13 cellular contexts compared by ENCODE assay signal in genomic region chr16:82695806-82696205, GRCh38.
A peak's percentile ranks its signal among the peaks of the same experiment; 100 is the strongest.
DNase-seq lines count a peak whose midpoint lies in the region; ATAC-seq and TF ChIP-seq lines count a peak whose summit lies in the region.
"Had no signal": no experiment of that assay in that cellular context is flagged by ENCODE, and none has a peak within 500 bp of the region (broad histone marks: within the 10 kb centered on the region; RNA-seq: fewer than 3 reads in every experiment).

No MANE protein-coding gene starts in this region.

- no peak overlapping the region for H3K9ac ChIP-seq in IMR-90 (ENCODE audit: low read depth, low read length)
- H3K9ac ChIP-seq: BLaER1 treated with 17β-estradiol and CSF1 and Interleukin-3, amounts not matched to agents 10 nM and 100 nM; GM23248 had no signal

- H2AK5ac ChIP-seq in IMR-90 (ENCODE audit: low read depth, low read length): peak overlapping the region; percentile 89; the same call in 1 of the 2 replicates

- TF ChIP-seq POLR2A in IMR-90 (IDR thresholded peaks at IDR 0.05; ENCODE audit: low read depth, low read length): no peak
- no peak for TF ChIP-seq POLR2A in GM18505 (IDR thresholded peaks at IDR 0.05; ENCODE audit: borderline replicate concordance, extremely low read depth, insufficient read depth, insufficient read length)

- H3K4me3 ChIP-seq in IMR-90 (ENCODE audit: insufficient read depth, low read depth, low read length) (no peak overlapping the region), fibroblast of villous mesenchyme (ENCODE audit: low read depth, low read length) (no peak overlapping the region)
- H3K4me3 ChIP-seq: BLaER1 treated with 17β-estradiol and CSF1 and Interleukin-3, amounts not matched to agents 10 nM and 100 nM; GM23248 had no signal

- ATAC-seq in IMR-90 (ENCODE audit: low read depth): no peak
- no peak for ATAC-seq in left cardiac atrium
- no peak for ATAC-seq in GM18505 (IDR thresholded peaks at IDR 0.05; ENCODE audit: unreplicated experiment)
- ATAC-seq: CD8-positive, alpha-beta T cell had no signal

- no peak overlapping the region; the same call in 1 of the 2 replicates for H3K23ac ChIP-seq in IMR-90 (ENCODE audit: low read depth, low read length)

- H2BK5ac ChIP-seq in IMR-90 (ENCODE audit: low read depth, low read length, poor library complexity, severe bottlenecking): no peak overlapping the region

- no peak overlapping the region for H4K91ac ChIP-seq in IMR-90 (ENCODE audit: insufficient read depth, low read depth, low read length)

- H2BK120ac ChIP-seq in IMR-90 (ENCODE audit: low read depth, low read length): peak overlapping the region; percentile 92; the same call in 1 of the 2 replicates

- peak overlapping the region; percentile 84 for H3K14ac ChIP-seq in IMR-90 (replicated peaks; ENCODE audit: low read depth, low read length)

- in situ Hi-C loops in IMR-90 (cut with MboI; ENCODE audit: low sequenced_read_pairs): no loop called here

- peaks cover 22 to 64% of the 10 kb centered on the region in 2 experiments; a peak in 3 of 4 replicates for H3K79me1 ChIP-seq in IMR-90 (ENCODE audit: low read depth in 1 of 2, low read length in 2 of 2)

- TF ChIP-seq RAD21 in IMR-90 (IDR thresholded peaks at IDR 0.05; ENCODE audit: low read length): no peak

- H3K4ac ChIP-seq in IMR-90 (ENCODE audit: low read depth, low read length): peak overlapping the region; percentile 91; the same call in 1 of the 2 replicates

- no peaks in the 10 kb centered on the region for H3K27me3 ChIP-seq in IMR-90 (ENCODE audit: control insufficient read depth, insufficient read depth, low read length)

- H2AK9ac ChIP-seq in IMR-90 (replicated peaks; ENCODE audit: low read depth, low read length, poor library complexity): no peak overlapping the region

- no peak overlapping the region for H3K4me2 ChIP-seq in IMR-90 (ENCODE audit: low read depth, low read length)
- H3K4me2 ChIP-seq: BLaER1 treated with 17β-estradiol and CSF1 and Interleukin-3, amounts not matched to agents 10 nM and 100 nM had no signal

- CTCF ChIA-PET in IMR-90 (lab: Yijun Ruan, JAX): interaction anchor here (2.2 kb wide), 1 partner anchor 65 kb away, joined by 6 read pairs; no protein-coding TSS in a partner anchor

- peak overlapping the region in 1 of 2 experiments; percentile 64; a peak in 1 of 4 replicates for H4K8ac ChIP-seq in IMR-90 (ENCODE audit: low read depth in 2 of 2, low read length in 2 of 2)

- H3K18ac ChIP-seq in IMR-90 (ENCODE audit: low read depth, low read length): no peak overlapping the region

- DNase-seq in IMR-90 (no peak), amniotic epithelial cell (ENCODE audit: low read depth) (peak; percentile 63), fibroblast of villous mesenchyme (ENCODE audit: low read depth) (peak; percentile 64), DMS53 treated with DMSO at 0.1 percent for 48 hours (lab: John Stamatoyannopoulos, UW; ENCODE audit: unreplicated experiment) (no peak), left cardiac atrium (no peak), posterior cingulate gyrus (no peak)
- DNase-seq: 8988T; Calu3; CD8-positive, alpha-beta T cell; GM23248; HCEC 1CT had no signal

- peaks cover 11% of the 10 kb centered on the region for H3K4me1 ChIP-seq in IMR-90 (ENCODE audit: control insufficient read depth, insufficient read depth, low read length)

- TF ChIP-seq CTCF in IMR-90 (conservative IDR thresholded peaks at IDR 0.05; ENCODE audit: low read depth, low read length) (no peak), fibroblast of villous mesenchyme (IDR thresholded peaks at IDR 0.05; ENCODE audit: insufficient read depth, low read depth, low read length) (no peak)

- H4K20me1 ChIP-seq in IMR-90 (ENCODE audit: insufficient read depth, low read length): no peaks in the 10 kb centered on the region
- H4K20me1 ChIP-seq: BLaER1 treated with 17β-estradiol and CSF1 and Interleukin-3, amounts not matched to agents 10 nM and 100 nM had no signal

- H2BK20ac ChIP-seq in IMR-90 (ENCODE audit: low read depth, low read length): peak overlapping the region; percentile 70

- no TSS peak for BruUV-seq in IMR-90 (replicated peaks; lab: Mats Ljungman, UMichigan)

- H3K9me3 ChIP-seq in IMR-90 (ENCODE audit: control insufficient read depth, insufficient read depth, low read length): no peaks in the 10 kb centered on the region

- peak overlapping the region; percentile 98; the same call in 1 of the 3 replicates for H2BK15ac ChIP-seq in IMR-90 (ENCODE audit: low read depth, low read length)

- intact Hi-C loops in IMR-90 (cut with micrococcal nuclease): no loop called here
- intact Hi-C loops in left cardiac atrium (cut with DNase I): loop anchor here in 1 of 2 donors (5.0 kb wide), 2 partner anchors 34 to 59 kb away; no protein-coding TSS in a partner anchor
- intact Hi-C loops in posterior cingulate gyrus (cut with DNase I): loop anchor here (10.0 kb wide), 1 partner anchor 59 kb away; no protein-coding TSS in a partner anchor

- no peak overlapping the region for H3K56ac ChIP-seq in IMR-90 (ENCODE audit: extremely low read depth, insufficient read depth, low read length)

- H3K36me3 ChIP-seq in IMR-90 (ENCODE audit: control insufficient read depth, insufficient read depth, low read length): no peaks in the 10 kb centered on the region
- H3K36me3 ChIP-seq: BLaER1 treated with 17β-estradiol and CSF1 and Interleukin-3, amounts not matched to agents 10 nM and 100 nM had no signal

- no CpG with 5 or more reads among the region's 1 CpG for WGBS in IMR-90 (ENCODE audit: extremely low coverage in 2 of 2, insufficient read length in 1 of 2), 2 experiments

- peaks cover 17% of the 10 kb centered on the region for H3K9me1 ChIP-seq in IMR-90 (ENCODE audit: insufficient read depth, low read length)

- H2AFZ ChIP-seq in IMR-90 (replicated peaks; ENCODE audit: low read length, poor library complexity): no peak overlapping the region
- H2AFZ ChIP-seq: GM23248 had no signal

- no peak overlapping the region for H4K5ac ChIP-seq in IMR-90 (ENCODE audit: low read depth, low read length)

- H3K27ac ChIP-seq in IMR-90 (ENCODE audit: insufficient read depth, low read length): no peak overlapping the region
- H3K27ac ChIP-seq: BLaER1 treated with 17β-estradiol and CSF1 and Interleukin-3, amounts not matched to agents 10 nM and 100 nM; GM23248 had no signal

- POLR2A ChIA-PET in IMR-90 (lab: Charles Lee; ENCODE audit: unreplicated experiment): no interaction called here

- dilution Hi-C loops in IMR-90 (cut with HindIII; ENCODE audit: low sequenced_read_pairs, unreplicated experiment): no loop called here

TF ChIP-seq in IMR-90, 13 proteins besides CTCF, POLR2A, EP300 and RAD21:
- TF ChIP-seq CHD1 (IDR thresholded peaks at IDR 0.05; ENCODE audit: low read depth, low read length): no peak
- no peak for TF ChIP-seq NFE2L2 (IDR thresholded peaks at IDR 0.05; ENCODE audit: low read depth, low read length)
- TF ChIP-seq FOS (IDR thresholded peaks at IDR 0.05; ENCODE audit: low read depth, low read length): no peak
- no peak for TF ChIP-seq BHLHE40 (IDR thresholded peaks at IDR 0.05; ENCODE audit: low read depth, low read length)

Comparison
In these comparisons a context has a peak if more than half of its experiments do, and no peak if none do; other contexts are left out.
1. DNase-seq: peak in amniotic epithelial cell (single experiment) and fibroblast of villous mesenchyme (single experiment); none in IMR-90 (single experiment), DMS53 treated with DMSO at 0.1 percent for 48 hours (single experiment), left cardiac atrium (single experiment) and posterior cingulate gyrus (0 of 10).